In genomic region chr18:24659837-24660720, GRCh38 we compare ENCODE assay signal across 8 cellular contexts.
DNase-seq lines count a peak whose midpoint lies in the region; ATAC-seq, FAIRE-seq and TF ChIP-seq lines count a peak whose summit lies in the region.

No MANE protein-coding gene starts in this region.

- no peaks in the 10 kb centered on the region for H3K27me3 ChIP-seq in WERI-Rb-1 (ENCODE audit: insufficient read depth, low read depth, severe bottlenecking)

- no peak overlapping the region for H3K27ac ChIP-seq in WERI-Rb-1

- in situ Hi-C loops in GM13977 (cut with MboI; ENCODE audit: low pct_unique_long_range_greater_than_20kb, low sequenced_read_pairs, unreplicated experiment): no loop called here

- TF ChIP-seq CTCF in fibroblast of villous mesenchyme (IDR thresholded peaks at IDR 0.05; ENCODE audit: insufficient read depth, low read depth, low read length) (no peak), WERI-Rb-1 (IDR thresholded peaks at IDR 0.05; ENCODE audit: low read depth, low read length) (no peak), GM13977 (IDR thresholded peaks at IDR 0.05; ENCODE audit: extremely low read depth, insufficient read depth, missing control alignments) (no peak)

- peak; percentile 56 for FAIRE-seq in TTC549 (lab: Jason Lieb, UNC)

- no peaks in the 10 kb centered on the region for H3K9me3 ChIP-seq in WERI-Rb-1 (ENCODE audit: severe bottlenecking)

- peak overlapping the region; percentile 25 for H3K4me3 ChIP-seq in fibroblast of villous mesenchyme (ENCODE audit: low read depth, low read length)
- H3K4me3 ChIP-seq in WERI-Rb-1 (ENCODE audit: low read depth, low read length): no peak overlapping the region

- H3K36me3 ChIP-seq in WERI-Rb-1: no peaks in the 10 kb centered on the region

- peak; percentile 35 for DNase-seq in fibroblast of villous mesenchyme (ENCODE audit: low read depth)
- peak; percentile 32 for DNase-seq in stimulated activated CD8-positive, alpha-beta memory T cell treated with anti-CD3 and anti-CD28 coated beads, Interleukin-4, amount 100 ng/mL, for 48 hours
- DNase-seq in WERI-Rb-1: no peak
- DNase-seq in GM13977 (ENCODE audit: low spot score): no peak

- ATAC-seq in GM19023 (IDR thresholded peaks at IDR 0.05; ENCODE audit: unreplicated experiment) (peak; percentile 64), HG03095 (IDR thresholded peaks at IDR 0.05; ENCODE audit: unreplicated experiment) (peak; percentile 81), HG02571 (IDR thresholded peaks at IDR 0.05; ENCODE audit: unreplicated experiment) (no peak)

Comparison
In these comparisons a context has a peak if more than half of its experiments do, and no peak if none do; other contexts are left out.
1. DNase-seq: peak in fibroblast of villous mesenchyme (single experiment) and stimulated activated CD8-positive, alpha-beta memory T cell treated with anti-CD3 and anti-CD28 coated beads, Interleukin-4, amount 100 ng/mL, for 48 hours (single experiment); none in WERI-Rb-1 (single experiment) and GM13977 (single experiment).